Comparison of ENCODE assay signal across 12 cellular contexts in the genomic region with DNA sequence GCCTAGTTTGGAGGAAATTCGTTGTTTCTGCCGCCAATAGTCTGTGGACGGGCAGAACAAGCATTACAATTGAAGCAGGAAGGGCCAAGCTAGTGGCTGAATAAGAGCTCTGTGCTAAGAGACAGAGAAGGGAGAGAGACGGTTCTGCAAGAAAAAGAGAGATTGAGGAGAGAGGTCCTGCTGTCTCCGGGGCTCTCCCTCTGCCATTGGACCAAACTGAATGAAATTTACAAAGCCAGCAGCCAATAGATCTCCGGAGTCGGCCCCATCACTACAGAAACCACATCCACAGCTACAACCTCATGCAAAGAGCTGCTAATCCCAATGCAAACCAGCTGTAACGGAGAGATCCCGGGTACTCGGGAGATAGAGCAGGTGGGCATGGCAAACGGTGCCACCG. TPM values are rescaled to one million over a fixed set of nuclear protein-coding genes. Genes with fewer than 3 reads are reported as not detected.
DNase-seq lines count a peak whose midpoint lies in the region; ATAC-seq and TF ChIP-seq lines count a peak whose summit lies in the region.
"Had no signal": no experiment of that assay in that cellular context is flagged by ENCODE, and none has a peak within 500 bp of the region (broad histone marks: within the 10 kb centered on the region; RNA-seq: fewer than 3 reads in every experiment).

A gene (minus strand): TSS at position 148 of the 400 bp plus-strand sequence. CDS start 77,401 bp downstream, outside the sequence.

- H3K4me1 ChIP-seq in GM23338 (ENCODE audit: insufficient read depth) (peaks cover 14% of the 10 kb centered on the region), iPS DF 6.9 (ENCODE audit: control insufficient read depth, insufficient read depth, low read length) (no peaks in the 10 kb centered on the region), gastroesophageal sphincter (peaks cover 0 to 12% (median 3%) of the 10 kb centered on the region in 3 donors)

- no peak for TF ChIP-seq POLR2A in gastroesophageal sphincter (IDR thresholded peaks at IDR 0.05)

- no CpG with 5 or more reads among the region's 12 CpGs for WGBS in iPS DF 6.9 (ENCODE audit: insufficient coverage, insufficient read length)
- WGBS in gastroesophageal sphincter (ENCODE audit: low coverage in 1 of 2), 2 donors: 9 to 14% methylated on average over 7 to 10 of the region's 12 CpGs

- DNase-seq in GM23338 (ENCODE audit: low spot score): peak; percentile 73
- DNase-seq in WTC11 (ENCODE audit: low spot score): peak; percentile 19
- DNase-seq in iPS DF 6.9 (ENCODE audit: low read depth, low spot score): no peak
- DNase-seq in putamen (ENCODE audit: low spot score): peak; percentile 73
- DNase-seq in activated naive CD4-positive, alpha-beta T cell treated with anti-CD3 and anti-CD28 coated beads, Interleukin-2, amount 10 ng/mL, durations not matched to agents 7 days and 5 days: no peak
- DNase-seq: CD4-positive, CD25-positive, alpha-beta regulatory T cell; NCI-H2171; T1000 had no signal

- H3K4me3 ChIP-seq in GM23338 (peak within 1 kb of the TSS; percentile 81), iPS DF 6.9 (ENCODE audit: low read length) (peak within 1 kb of the TSS; percentile 98), gastroesophageal sphincter (peak within 1 kb of the TSS in 1 of 2 donors; percentile 45)
- H3K4me3 ChIP-seq: lung had no signal

- CTCF ChIA-PET in WTC11 (lab: Charles Lee): no interaction called here
- CTCF ChIA-PET in activated naive CD4-positive, alpha-beta T cell treated with anti-CD3 and anti-CD28 coated beads, Interleukin-2, amount 10 ng/mL, durations not matched to agents 7 days and 5 days (lab: Charles Lee): no interaction called here

- H3K79me2 ChIP-seq in GM23338 (replicated peaks; ENCODE audit: insufficient read depth): peaks cover 45% of the 10 kb centered on the region

- H3K27me3 ChIP-seq in GM23338 (ENCODE audit: insufficient read depth) (no peaks in the 10 kb centered on the region), iPS DF 6.9 (ENCODE audit: control insufficient read depth, insufficient read depth, low read length) (no peaks in the 10 kb centered on the region), gastroesophageal sphincter (peaks cover 21% of the 10 kb centered on the region)

- H3K27ac ChIP-seq in GM23338 (ENCODE audit: low read depth) (peak within 1 kb of the TSS; percentile 67), iPS DF 6.9 (ENCODE audit: low read length) (no peak within 1 kb of the TSS), gastroesophageal sphincter (peak within 1 kb of the TSS in 1 of 4 donors; percentile 47)

- H3F3A ChIP-seq in GM23338 (replicated peaks; ENCODE audit: low read depth): no peaks in the 10 kb centered on the region

- H3K4me3 Mint-ChIP-seq in GM23338 (peak within 1 kb of the TSS; percentile 92), WTC11 (peak within 1 kb of the TSS; percentile 92)
- H3K4me3 Mint-ChIP-seq in activated naive CD4-positive, alpha-beta T cell treated with anti-CD3 and anti-CD28 coated beads, Interleukin-2, amount 10 ng/mL, durations not matched to agents 7 days and 5 days: no peak within 1 kb of the TSS
- H3K4me3 Mint-ChIP-seq: CD4-positive, CD25-positive, alpha-beta regulatory T cell had no signal

- TF ChIP-seq EP300 in gastroesophageal sphincter (IDR thresholded peaks at IDR 0.05): no peak

- no peaks in the 10 kb centered on the region for H3K9me2 ChIP-seq in GM23338 (ENCODE audit: insufficient read depth)

- H3K27ac Mint-ChIP-seq in GM23338: peak within 1 kb of the TSS; percentile 59
- peak within 1 kb of the TSS; percentile 87 for H3K27ac Mint-ChIP-seq in WTC11
- H3K27ac Mint-ChIP-seq in activated naive CD4-positive, alpha-beta T cell treated with anti-CD3 and anti-CD28 coated beads, Interleukin-2, amount 10 ng/mL, durations not matched to agents 7 days and 5 days: no peak within 1 kb of the TSS
- H3K27ac Mint-ChIP-seq: CD4-positive, CD25-positive, alpha-beta regulatory T cell had no signal

- POLR2A ChIA-PET in WTC11 (lab: Charles Lee): interaction anchor here (0.6 kb wide), 1 partner anchor 196 kb away, joined by 4 read pairs; no protein-coding TSS in a partner anchor

- peak within 1 kb of the TSS; percentile 87 for H3K4me2 ChIP-seq in GM23338

- H3K27me3 Mint-ChIP-seq in GM23338 (ENCODE audit: insufficient read depth, low read depth, poor library complexity) (peaks cover 2% of the 10 kb centered on the region), WTC11 (ENCODE audit: low read depth) (peaks cover 2% of the 10 kb centered on the region; the same call in 1 of the 2 replicates)
- H3K27me3 Mint-ChIP-seq in activated naive CD4-positive, alpha-beta T cell treated with anti-CD3 and anti-CD28 coated beads, Interleukin-2, amount 10 ng/mL, durations not matched to agents 7 days and 5 days: peaks cover 43% of the 10 kb centered on the region

- H3K9me3 Mint-ChIP-seq in GM23338 (no peaks in the 10 kb centered on the region; the same call in 2 of the 3 replicates), WTC11 (no peaks in the 10 kb centered on the region)
- no peaks in the 10 kb centered on the region for H3K9me3 Mint-ChIP-seq in activated naive CD4-positive, alpha-beta T cell treated with anti-CD3 and anti-CD28 coated beads, Interleukin-2, amount 10 ng/mL, durations not matched to agents 7 days and 5 days

- no peaks in the 10 kb centered on the region for H3K36me3 ChIP-seq in GM23338 (ENCODE audit: insufficient read depth)
- no peaks in the 10 kb centered on the region for H3K36me3 ChIP-seq in iPS DF 6.9 (ENCODE audit: control insufficient read depth, insufficient read depth, low read length)
- no peaks in the 10 kb centered on the region for H3K36me3 ChIP-seq in gastroesophageal sphincter

- peak; percentile 66 for ATAC-seq in GM23338
- peak; percentile 79 for ATAC-seq in WTC11
- ATAC-seq in HG03039 (IDR thresholded peaks at IDR 0.05; ENCODE audit: unreplicated experiment): no peak
- ATAC-seq in HG03139 (IDR thresholded peaks at IDR 0.05; ENCODE audit: unreplicated experiment): no peak
- no peak for ATAC-seq in gastroesophageal sphincter

- TF ChIP-seq CTCF in GM23338 (conservative IDR thresholded peaks at IDR 0.05; ENCODE audit: low read depth in 2 of 2): no peak
- no peak for TF ChIP-seq CTCF in WTC11 (IDR thresholded peaks at IDR 0.05)
- no peak for TF ChIP-seq CTCF in gastroesophageal sphincter (IDR thresholded peaks at IDR 0.05)

- H4K20me1 ChIP-seq in GM23338 (replicated peaks; ENCODE audit: insufficient read depth): no peaks in the 10 kb centered on the region; the same call in 1 of the 2 replicates

- H3K9me3 ChIP-seq in iPS DF 6.9 (ENCODE audit: control insufficient read depth, insufficient read depth, low read length) (no peaks in the 10 kb centered on the region), gastroesophageal sphincter (no peaks in the 10 kb centered on the region)

- no peak within 1 kb of the TSS for H2AFZ ChIP-seq in GM23338

- peaks cover 14% of the 10 kb centered on the region; the same call in 2 of the 3 replicates for H3K4me1 Mint-ChIP-seq in GM23338
- peaks cover 22% of the 10 kb centered on the region for H3K4me1 Mint-ChIP-seq in WTC11
- peaks cover 2% of the 10 kb centered on the region for H3K4me1 Mint-ChIP-seq in activated naive CD4-positive, alpha-beta T cell treated with anti-CD3 and anti-CD28 coated beads, Interleukin-2, amount 10 ng/mL, durations not matched to agents 7 days and 5 days
- H3K4me1 Mint-ChIP-seq: CD4-positive, CD25-positive, alpha-beta regulatory T cell had no signal

- H3K36me3 Mint-ChIP-seq in GM23338 (ENCODE audit: low read depth): peaks cover 9% of the 10 kb centered on the region
- no peaks in the 10 kb centered on the region; the same call in 1 of the 2 replicates for H3K36me3 Mint-ChIP-seq in WTC11
- no peaks in the 10 kb centered on the region for H3K36me3 Mint-ChIP-seq in activated naive CD4-positive, alpha-beta T cell treated with anti-CD3 and anti-CD28 coated beads, Interleukin-2, amount 10 ng/mL, durations not matched to agents 7 days and 5 days
- H3K36me3 Mint-ChIP-seq: CD4-positive, CD25-positive, alpha-beta regulatory T cell had no signal

TF ChIP-seq in WTC11, 78 proteins besides CTCF, POLR2A, EP300 and RAD21:
- TF ChIP-seq NFATC4 (CRISPR knock-in tag; IDR thresholded peaks at IDR 0.05): no peak
- TF ChIP-seq, protein P1, sequence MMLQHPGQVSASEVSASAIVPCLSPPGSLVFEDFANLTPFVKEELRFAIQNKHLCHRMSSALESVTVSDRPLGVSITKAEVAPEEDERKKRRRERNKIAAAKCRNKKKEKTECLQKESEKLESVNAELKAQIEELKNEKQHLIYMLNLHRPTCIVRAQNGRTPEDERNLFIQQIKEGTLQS (CRISPR knock-in tag; conservative IDR thresholded peaks at IDR 0.05): no peak
- TF ChIP-seq, protein P2, sequence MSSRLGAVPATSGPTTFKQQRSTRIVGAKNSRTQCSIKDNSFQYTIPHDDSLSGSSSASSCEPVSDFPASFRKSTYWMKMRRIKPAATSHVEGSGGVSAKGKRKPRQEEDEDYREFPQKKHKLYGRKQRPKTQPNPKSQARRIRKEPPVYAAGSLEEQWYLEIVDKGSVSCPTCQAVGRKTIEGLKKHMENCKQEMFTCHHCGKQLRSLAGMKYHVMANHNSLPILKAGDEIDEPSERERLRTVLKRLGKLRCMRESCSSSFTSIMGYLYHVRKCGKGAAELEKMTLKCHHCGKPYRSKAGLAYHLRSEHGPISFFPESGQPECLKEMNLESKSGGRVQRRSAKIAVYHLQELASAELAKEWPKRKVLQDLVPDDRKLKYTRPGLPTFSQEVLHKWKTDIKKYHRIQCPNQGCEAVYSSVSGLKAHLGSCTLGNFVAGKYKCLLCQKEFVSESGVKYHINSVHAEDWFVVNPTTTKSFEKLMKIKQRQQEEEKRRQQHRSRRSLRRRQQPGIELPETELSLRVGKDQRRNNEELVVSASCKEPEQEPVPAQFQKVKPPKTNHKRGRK (CRISPR knock-in tag; IDR thresholded peaks at IDR 0.05; ENCODE audit: borderline replicate concordance): no peak

RNA-seq across cellular contexts. Expression of the gene that starts here (rescaled TPM):
- 86.5 and 86.8 TPM in 2 replicates for total RNA-seq in GM23338 (2014; rRNA removed; shearing (Covaris generic))
- polyA plus RNA-seq in GM23338 (2016; fragmentation: Nextera tagmentation; extraction: Ambion mirVana): 35.2 and 36.0 TPM in 2 replicates
- 53.8 to 66.9 TPM (median 63.3 TPM) in 3 replicates for total RNA-seq in WTC11 (2021)
- total RNA-seq in gastroesophageal sphincter: 1 to 10 TPM; 2.0 to 6.7 (median 4.7) TPM
- total RNA-seq: CD4-positive, CD25-positive, alpha-beta regulatory T cell had no signal
- polyA plus RNA-seq: CD4-positive, CD25-positive, alpha-beta regulatory T cell had no signal

Comparison
In these comparisons a context has a peak if more than half of its experiments do, and no peak if none do; other contexts are left out.
1. ATAC-seq: peak in GM23338 (single experiment) and WTC11 (single experiment); none in HG03039 (single experiment), HG03139 (single experiment) and gastroesophageal sphincter (single experiment).
2. DNase-seq: peak in GM23338 (single experiment), WTC11 (single experiment) and putamen (single experiment); none in iPS DF 6.9 (single experiment) and activated naive CD4-positive, alpha-beta T cell treated with anti-CD3 and anti-CD28 coated beads, Interleukin-2, amount 10 ng/mL, durations not matched to agents 7 days and 5 days (single experiment).